Comparison of ENCODE assay signal across 1 cellular context in the genomic region with DNA sequence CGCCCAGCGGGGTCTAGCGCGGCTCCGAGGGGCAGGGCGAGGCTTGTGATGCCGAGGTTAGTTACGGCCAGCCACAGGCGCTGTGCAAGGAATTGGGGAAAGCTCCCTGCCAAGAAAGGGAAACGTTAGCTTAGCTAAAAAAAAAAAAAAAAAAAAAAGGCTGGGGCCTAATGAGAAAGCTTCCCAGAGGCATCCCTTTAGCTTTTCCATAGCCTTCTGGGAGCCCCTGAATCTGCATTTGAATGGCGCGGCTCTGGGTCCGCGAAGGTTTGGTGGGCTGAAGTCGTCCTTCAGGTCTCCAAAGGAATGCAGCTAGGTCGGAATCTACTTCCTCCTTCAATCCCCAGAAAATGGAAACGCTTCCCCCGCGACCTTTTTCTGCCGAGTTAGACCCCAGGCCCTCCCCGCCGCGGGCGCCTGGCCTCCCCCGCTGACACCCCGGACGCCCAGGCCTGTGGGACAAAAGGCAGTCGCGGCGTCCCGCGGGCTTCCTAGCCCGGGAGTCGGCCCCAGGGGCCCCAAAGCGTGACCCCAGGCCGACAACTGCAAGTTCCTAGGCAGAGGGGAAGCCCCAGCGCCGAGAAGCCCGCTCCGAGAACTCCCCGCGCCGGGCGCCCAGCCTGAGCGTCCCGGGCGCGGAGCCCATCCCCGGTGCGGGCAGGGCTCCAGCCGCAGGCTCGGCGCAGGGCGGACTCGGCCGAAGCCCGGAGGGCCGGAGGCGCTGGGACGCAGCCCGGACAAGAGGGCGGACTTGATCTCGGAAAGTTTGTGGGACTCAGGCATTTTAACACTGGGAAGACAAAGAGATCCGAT.
TF ChIP-seq lines count a peak whose summit lies in the region.

No MANE protein-coding gene starts in this region.

TF ChIP-seq in HepG2, 621 proteins besides CTCF, POLR2A, EP300 and RAD21 (continued from another document and continues in another):
- TF ChIP-seq EEA1 (CRISPR knock-in tag; IDR thresholded peaks at IDR 0.05; ENCODE audit: borderline replicate concordance), result no peak
- no peak for TF ChIP-seq GLMP (CRISPR knock-in tag; IDR thresholded peaks at IDR 0.05; ENCODE audit: borderline replicate concordance)
- TF ChIP-seq ZNF878 (CRISPR knock-in tag; IDR thresholded peaks at IDR 0.05), result no peak
- TF ChIP-seq, protein P1, sequence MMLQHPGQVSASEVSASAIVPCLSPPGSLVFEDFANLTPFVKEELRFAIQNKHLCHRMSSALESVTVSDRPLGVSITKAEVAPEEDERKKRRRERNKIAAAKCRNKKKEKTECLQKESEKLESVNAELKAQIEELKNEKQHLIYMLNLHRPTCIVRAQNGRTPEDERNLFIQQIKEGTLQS (CRISPR knock-in tag; IDR thresholded peaks at IDR 0.05), result 0 out of 2 replicates have a peak, but pooled peaks have one; percentile 16
- TF ChIP-seq AFF4 (CRISPR knock-in tag; IDR thresholded peaks at IDR 0.05), result peak; percentile 66; the same call in 1 of the 2 replicates
- TF ChIP-seq ZNF678 (CRISPR knock-in tag; IDR thresholded peaks at IDR 0.05), result no peak
- TF ChIP-seq ZNF546 (CRISPR knock-in tag; conservative IDR thresholded peaks at IDR 0.05), result peak; percentile 54; the same call in 1 of the 2 replicates
- no peak for TF ChIP-seq KLF11 (CRISPR knock-in tag; IDR thresholded peaks at IDR 0.05)
- no peak for TF ChIP-seq KLF13 (CRISPR knock-in tag; IDR thresholded peaks at IDR 0.05)
- no peak for TF ChIP-seq ZNF567 (CRISPR knock-in tag; IDR thresholded peaks at IDR 0.05; ENCODE audit: borderline replicate concordance)
- no peak for TF ChIP-seq ZNF205 (CRISPR knock-in tag; IDR thresholded peaks at IDR 0.05)
- TF ChIP-seq GFI1 (CRISPR knock-in tag; IDR thresholded peaks at IDR 0.05; ENCODE audit: borderline replicate concordance), result no peak
- TF ChIP-seq HNRNPUL1 (IDR thresholded peaks at IDR 0.05; ENCODE audit: low read depth, low read length), result no peak
- TF ChIP-seq BRD4 (CRISPR knock-in tag; IDR thresholded peaks at IDR 0.05), result no peak
- TF ChIP-seq ISL2 (CRISPR knock-in tag; IDR thresholded peaks at IDR 0.05), result no peak
- no peak for TF ChIP-seq MBD4 (IDR thresholded peaks at IDR 0.05; ENCODE audit: borderline replicate concordance, low read length)
- TF ChIP-seq, protein P2, sequence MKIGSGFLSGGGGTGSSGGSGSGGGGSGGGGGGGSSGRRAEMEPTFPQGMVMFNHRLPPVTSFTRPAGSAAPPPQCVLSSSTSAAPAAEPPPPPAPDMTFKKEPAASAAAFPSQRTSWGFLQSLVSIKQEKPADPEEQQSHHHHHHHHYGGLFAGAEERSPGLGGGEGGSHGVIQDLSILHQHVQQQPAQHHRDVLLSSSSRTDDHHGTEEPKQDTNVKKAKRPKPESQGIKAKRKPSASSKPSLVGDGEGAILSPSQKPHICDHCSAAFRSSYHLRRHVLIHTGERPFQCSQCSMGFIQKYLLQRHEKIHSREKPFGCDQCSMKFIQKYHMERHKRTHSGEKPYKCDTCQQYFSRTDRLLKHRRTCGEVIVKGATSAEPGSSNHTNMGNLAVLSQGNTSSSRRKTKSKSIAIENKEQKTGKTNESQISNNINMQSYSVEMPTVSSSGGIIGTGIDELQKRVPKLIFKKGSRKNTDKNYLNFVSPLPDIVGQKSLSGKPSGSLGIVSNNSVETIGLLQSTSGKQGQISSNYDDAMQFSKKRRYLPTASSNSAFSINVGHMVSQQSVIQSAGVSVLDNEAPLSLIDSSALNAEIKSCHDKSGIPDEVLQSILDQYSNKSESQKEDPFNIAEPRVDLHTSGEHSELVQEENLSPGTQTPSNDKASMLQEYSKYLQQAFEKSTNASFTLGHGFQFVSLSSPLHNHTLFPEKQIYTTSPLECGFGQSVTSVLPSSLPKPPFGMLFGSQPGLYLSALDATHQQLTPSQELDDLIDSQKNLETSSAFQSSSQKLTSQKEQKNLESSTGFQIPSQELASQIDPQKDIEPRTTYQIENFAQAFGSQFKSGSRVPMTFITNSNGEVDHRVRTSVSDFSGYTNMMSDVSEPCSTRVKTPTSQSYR (CRISPR knock-in tag; IDR thresholded peaks at IDR 0.05; ENCODE audit: borderline replicate concordance), result peak; percentile 25; the same call in 1 of the 2 replicates
- TF ChIP-seq YEATS4 (CRISPR knock-in tag; IDR thresholded peaks at IDR 0.05; ENCODE audit: borderline replicate concordance), result 0 out of 2 replicates have a peak, but pooled peaks have one; percentile 9
- TF ChIP-seq ZNF430 (CRISPR knock-in tag; IDR thresholded peaks at IDR 0.05), result no peak
- no peak for TF ChIP-seq SRF (IDR thresholded peaks at IDR 0.05; ENCODE audit: low read depth, low read length)
- TF ChIP-seq ZC3H4 (CRISPR knock-in tag; IDR thresholded peaks at IDR 0.05; ENCODE audit: borderline replicate concordance), result no peak
- no peak; the same call in 1 of the 2 replicates for TF ChIP-seq KDM2A (CRISPR knock-in tag; IDR thresholded peaks at IDR 0.05; ENCODE audit: borderline replicate concordance, low read depth)
- peak; percentile 39; the same call in 1 of the 2 replicates for TF ChIP-seq HOXD1 (CRISPR knock-in tag; IDR thresholded peaks at IDR 0.05)
- TF ChIP-seq ZNF580 (CRISPR knock-in tag; IDR thresholded peaks at IDR 0.05; ENCODE audit: borderline replicate concordance, low read depth), result 0 out of 2 replicates have a peak, but pooled peaks have one; percentile 6
- TF ChIP-seq DPF2 (CRISPR knock-in tag; IDR thresholded peaks at IDR 0.05; ENCODE audit: borderline replicate concordance, low read depth), result no peak
- 0 out of 2 replicates have a peak, but pooled peaks have one; percentile 18 for TF ChIP-seq NFKB2 (CRISPR knock-in tag; IDR thresholded peaks at IDR 0.05; ENCODE audit: borderline replicate concordance)
- TF ChIP-seq ZKSCAN1 (IDR thresholded peaks at IDR 0.05; ENCODE audit: low read length), result no peak
- TF ChIP-seq ZIK1 (CRISPR knock-in tag; IDR thresholded peaks at IDR 0.05; ENCODE audit: borderline replicate concordance, low read depth), result no peak
- no peak for TF ChIP-seq MIXL1 (CRISPR knock-in tag; IDR thresholded peaks at IDR 0.05)
- 0 out of 2 replicates have a peak, but pooled peaks have one; percentile 26 for TF ChIP-seq ZFY (CRISPR knock-in tag; IDR thresholded peaks at IDR 0.05)
- no peak for TF ChIP-seq MAFF (IDR thresholded peaks at IDR 0.05; ENCODE audit: low read depth, low read length)
- TF ChIP-seq, protein P3, sequence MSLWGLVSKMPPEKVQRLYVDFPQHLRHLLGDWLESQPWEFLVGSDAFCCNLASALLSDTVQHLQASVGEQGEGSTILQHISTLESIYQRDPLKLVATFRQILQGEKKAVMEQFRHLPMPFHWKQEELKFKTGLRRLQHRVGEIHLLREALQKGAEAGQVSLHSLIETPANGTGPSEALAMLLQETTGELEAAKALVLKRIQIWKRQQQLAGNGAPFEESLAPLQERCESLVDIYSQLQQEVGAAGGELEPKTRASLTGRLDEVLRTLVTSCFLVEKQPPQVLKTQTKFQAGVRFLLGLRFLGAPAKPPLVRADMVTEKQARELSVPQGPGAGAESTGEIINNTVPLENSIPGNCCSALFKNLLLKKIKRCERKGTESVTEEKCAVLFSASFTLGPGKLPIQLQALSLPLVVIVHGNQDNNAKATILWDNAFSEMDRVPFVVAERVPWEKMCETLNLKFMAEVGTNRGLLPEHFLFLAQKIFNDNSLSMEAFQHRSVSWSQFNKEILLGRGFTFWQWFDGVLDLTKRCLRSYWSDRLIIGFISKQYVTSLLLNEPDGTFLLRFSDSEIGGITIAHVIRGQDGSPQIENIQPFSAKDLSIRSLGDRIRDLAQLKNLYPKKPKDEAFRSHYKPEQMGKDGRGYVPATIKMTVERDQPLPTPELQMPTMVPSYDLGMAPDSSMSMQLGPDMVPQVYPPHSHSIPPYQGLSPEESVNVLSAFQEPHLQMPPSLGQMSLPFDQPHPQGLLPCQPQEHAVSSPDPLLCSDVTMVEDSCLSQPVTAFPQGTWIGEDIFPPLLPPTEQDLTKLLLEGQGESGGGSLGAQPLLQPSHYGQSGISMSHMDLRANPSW (CRISPR knock-in tag; IDR thresholded peaks at IDR 0.05; ENCODE audit: borderline replicate concordance), result no peak
- TF ChIP-seq ZNF570 (CRISPR knock-in tag; IDR thresholded peaks at IDR 0.05; ENCODE audit: borderline replicate concordance), result no peak
- TF ChIP-seq, protein P4, sequence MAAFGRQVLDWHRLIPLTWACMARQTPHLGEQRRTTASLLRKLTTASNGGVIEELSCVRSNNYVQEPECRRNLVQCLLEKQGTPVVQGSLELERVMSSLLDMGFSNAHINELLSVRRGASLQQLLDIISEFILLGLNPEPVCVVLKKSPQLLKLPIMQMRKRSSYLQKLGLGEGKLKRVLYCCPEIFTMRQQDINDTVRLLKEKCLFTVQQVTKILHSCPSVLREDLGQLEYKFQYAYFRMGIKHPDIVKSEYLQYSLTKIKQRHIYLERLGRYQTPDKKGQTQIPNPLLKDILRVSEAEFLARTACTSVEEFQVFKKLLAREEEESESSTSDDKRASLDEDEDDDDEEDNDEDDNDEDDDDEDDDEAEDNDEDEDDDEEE (CRISPR knock-in tag; IDR thresholded peaks at IDR 0.05), result no peak
- TF ChIP-seq MLLT10 (CRISPR knock-in tag; IDR thresholded peaks at IDR 0.05), result no peak
- no peak for TF ChIP-seq NR3C1 (CRISPR knock-in tag; IDR thresholded peaks at IDR 0.05)
- TF ChIP-seq, protein P5, sequence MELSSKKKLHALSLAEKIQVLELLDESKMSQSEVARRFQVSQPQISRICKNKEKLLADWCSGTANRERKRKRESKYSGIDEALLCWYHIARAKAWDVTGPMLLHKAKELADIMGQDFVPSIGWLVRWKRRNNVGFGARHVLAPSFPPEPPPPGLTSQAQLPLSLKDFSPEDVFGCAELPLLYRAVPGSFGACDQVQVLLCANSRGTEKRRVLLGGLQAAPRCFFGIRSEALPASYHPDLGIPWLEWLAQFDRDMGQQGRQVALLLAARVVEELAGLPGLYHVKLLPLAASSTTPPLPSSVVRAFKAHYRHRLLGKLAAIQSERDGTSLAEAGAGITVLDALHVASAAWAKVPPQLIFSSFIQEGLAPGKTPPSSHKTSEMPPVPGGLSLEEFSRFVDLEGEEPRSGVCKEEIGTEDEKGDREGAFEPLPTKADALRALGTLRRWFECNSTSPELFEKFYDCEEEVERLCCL (CRISPR knock-in tag; IDR thresholded peaks at IDR 0.05; ENCODE audit: borderline replicate concordance), result no peak
- no peak for TF ChIP-seq ZNF460 (CRISPR knock-in tag; IDR thresholded peaks at IDR 0.05; ENCODE audit: borderline replicate concordance)
- TF ChIP-seq, protein P6, sequence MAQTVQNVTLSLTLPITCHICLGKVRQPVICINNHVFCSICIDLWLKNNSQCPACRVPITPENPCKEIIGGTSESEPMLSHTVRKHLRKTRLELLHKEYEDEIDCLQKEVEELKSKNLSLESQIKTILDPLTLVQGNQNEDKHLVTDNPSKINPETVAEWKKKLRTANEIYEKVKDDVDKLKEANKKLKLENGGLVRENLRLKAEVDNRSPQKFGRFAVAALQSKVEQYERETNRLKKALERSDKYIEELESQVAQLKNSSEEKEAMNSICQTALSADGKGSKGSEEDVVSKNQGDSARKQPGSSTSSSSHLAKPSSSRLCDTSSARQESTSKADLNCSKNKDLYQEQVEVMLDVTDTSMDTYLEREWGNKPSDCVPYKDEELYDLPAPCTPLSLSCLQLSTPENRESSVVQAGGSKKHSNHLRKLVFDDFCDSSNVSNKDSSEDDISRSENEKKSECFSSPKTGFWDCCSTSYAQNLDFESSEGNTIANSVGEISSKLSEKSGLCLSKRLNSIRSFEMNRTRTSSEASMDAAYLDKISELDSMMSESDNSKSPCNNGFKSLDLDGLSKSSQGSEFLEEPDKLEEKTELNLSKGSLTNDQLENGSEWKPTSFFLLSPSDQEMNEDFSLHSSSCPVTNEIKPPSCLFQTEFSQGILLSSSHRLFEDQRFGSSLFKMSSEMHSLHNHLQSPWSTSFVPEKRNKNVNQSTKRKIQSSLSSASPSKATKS (CRISPR knock-in tag; IDR thresholded peaks at IDR 0.05), result no peak
- TF ChIP-seq DNMT1 (CRISPR knock-in tag; IDR thresholded peaks at IDR 0.05), result no peak
- no peak for TF ChIP-seq ZKSCAN8 (CRISPR knock-in tag; IDR thresholded peaks at IDR 0.05; ENCODE audit: borderline replicate concordance)
- TF ChIP-seq, protein P7, sequence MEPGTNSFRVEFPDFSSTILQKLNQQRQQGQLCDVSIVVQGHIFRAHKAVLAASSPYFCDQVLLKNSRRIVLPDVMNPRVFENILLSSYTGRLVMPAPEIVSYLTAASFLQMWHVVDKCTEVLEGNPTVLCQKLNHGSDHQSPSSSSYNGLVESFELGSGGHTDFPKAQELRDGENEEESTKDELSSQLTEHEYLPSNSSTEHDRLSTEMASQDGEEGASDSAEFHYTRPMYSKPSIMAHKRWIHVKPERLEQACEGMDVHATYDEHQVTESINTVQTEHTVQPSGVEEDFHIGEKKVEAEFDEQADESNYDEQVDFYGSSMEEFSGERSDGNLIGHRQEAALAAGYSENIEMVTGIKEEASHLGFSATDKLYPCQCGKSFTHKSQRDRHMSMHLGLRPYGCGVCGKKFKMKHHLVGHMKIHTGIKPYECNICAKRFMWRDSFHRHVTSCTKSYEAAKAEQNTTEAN (CRISPR knock-in tag; conservative IDR thresholded peaks at IDR 0.05), result no peak
- no peak for TF ChIP-seq SKI (IDR thresholded peaks at IDR 0.05; ENCODE audit: partially characterized antibody)
